8 cellular contexts compared by ENCODE assay signal in genomic region chr17:47530557-47531227, GRCh38. TPM values are rescaled to one million over a fixed set of nuclear protein-coding genes. Genes with fewer than 3 reads are reported as not detected.
A peak's percentile ranks its signal among the peaks of the same experiment; 100 is the strongest.
DNase-seq lines count a peak whose midpoint lies in the region; ATAC-seq and TF ChIP-seq lines count a peak whose summit lies in the region.
"Not testable (repeated sequence)": the region's sequence is repeated elsewhere in the genome, so short reads cannot be mapped to it uniquely, and the experiment has no call there.

TSS of gene NPEPPS (plus strand) at chr17:47531108. CDS start at chr17:47531301, 193 bp downstream.

- H3K36me3 Mint-ChIP-seq in activated naive CD8-positive, alpha-beta T cell treated with anti-CD3 and anti-CD28 coated beads, Interleukin-2, amount 10 ng/mL, durations not matched to agents 7 days and 5 days; glutamatergic neuron (ENCODE audit: unreplicated experiment): not testable (repeated sequence)

- peak; percentile 49 for DNase-seq in GM04504 (ENCODE audit: low read depth)
- peak; percentile 48 for DNase-seq in NCI-H128 (lab: John Stamatoyannopoulos, UW; ENCODE audit: unreplicated experiment)
- DNase-seq in T follicular helper cell (ENCODE audit: low read depth) = peak; percentile 91
- DNase-seq in activated naive CD8-positive, alpha-beta T cell treated with anti-CD3 and anti-CD28 coated beads, Interleukin-2, amount 10 ng/mL, durations not matched to agents 7 days and 5 days = peak; percentile 85
- DNase-seq in glutamatergic neuron = peak; percentile 91
- not testable (repeated sequence) for DNase-seq in omental fat pad (ENCODE audit: low spot score)
- peak; percentile 31 to 91 (median 77) for DNase-seq in substantia nigra (lab: John Stamatoyannopoulos, UW)

- peak within 1 kb of the TSS; percentile 93 for H3K27ac Mint-ChIP-seq in activated naive CD8-positive, alpha-beta T cell treated with anti-CD3 and anti-CD28 coated beads, Interleukin-2, amount 10 ng/mL, durations not matched to agents 7 days and 5 days
- peak within 1 kb of the TSS; percentile 95 for H3K27ac Mint-ChIP-seq in glutamatergic neuron (ENCODE audit: unreplicated experiment)

- POLR2A ChIA-PET in activated naive CD8-positive, alpha-beta T cell treated with anti-CD3 and anti-CD28 coated beads, Interleukin-2, amount 10 ng/mL, durations not matched to agents 7 days and 5 days (lab: Charles Lee) = not testable (repeated sequence)

- H3K4me3 Mint-ChIP-seq in activated naive CD8-positive, alpha-beta T cell treated with anti-CD3 and anti-CD28 coated beads, Interleukin-2, amount 10 ng/mL, durations not matched to agents 7 days and 5 days = peak within 1 kb of the TSS; percentile 95
- H3K4me3 Mint-ChIP-seq in glutamatergic neuron (ENCODE audit: unreplicated experiment) = peak within 1 kb of the TSS; percentile 94

- peak; percentile 77 for ATAC-seq in HG02642 (IDR thresholded peaks at IDR 0.05; ENCODE audit: poor library complexity, unreplicated experiment)
- ATAC-seq in activated naive CD8-positive, alpha-beta T cell treated with anti-CD3 and anti-CD28 coated beads, Interleukin-2, amount 10 ng/mL, durations not matched to agents 7 days and 5 days (ENCODE audit: low read depth) = peak; percentile 85
- peak; percentile 93 for ATAC-seq in omental fat pad (ENCODE audit: low FRiP score)

- H3K9me3 Mint-ChIP-seq in activated naive CD8-positive, alpha-beta T cell treated with anti-CD3 and anti-CD28 coated beads, Interleukin-2, amount 10 ng/mL, durations not matched to agents 7 days and 5 days; glutamatergic neuron (ENCODE audit: unreplicated experiment): not testable (repeated sequence)

- TF ChIP-seq CTCF in glutamatergic neuron (IDR thresholded peaks at IDR 0.05; ENCODE audit: partially characterized antibody, unreplicated experiment); omental fat pad (IDR thresholded peaks at IDR 0.05): not testable (repeated sequence)

- H3K27ac ChIP-seq in substantia nigra (ENCODE audit: low read depth, low read length, poor library complexity, severe bottlenecking) = peak within 1 kb of the TSS; percentile 67

- H3K27me3 Mint-ChIP-seq in activated naive CD8-positive, alpha-beta T cell treated with anti-CD3 and anti-CD28 coated beads, Interleukin-2, amount 10 ng/mL, durations not matched to agents 7 days and 5 days; glutamatergic neuron (ENCODE audit: unreplicated experiment): not testable (repeated sequence)

- not testable (repeated sequence) for H3K4me1 Mint-ChIP-seq in activated naive CD8-positive, alpha-beta T cell treated with anti-CD3 and anti-CD28 coated beads, Interleukin-2, amount 10 ng/mL, durations not matched to agents 7 days and 5 days; glutamatergic neuron (ENCODE audit: low read depth, unreplicated experiment)

RNA-seq across cellular contexts. Expression of gene NPEPPS, which starts in this region (rescaled TPM):
- total RNA-seq in activated naive CD8-positive, alpha-beta T cell treated with anti-CD3 and anti-CD28 coated beads, Interleukin-2, amount 10 ng/mL, durations not matched to agents 7 days and 5 days = 100 to 1,000 TPM; 101 to 104 TPM
- total RNA-seq in glutamatergic neuron (ENCODE audit: unreplicated experiment) = 234 TPM
- total RNA-seq in omental fat pad = 100 to 1,000 TPM in 2 of 4 donors, 10 to 100 TPM in 2; 95.8 to 114 (median 102) TPM
